In genomic region chrX:106995678-106996077, GRCh38 we compare ENCODE assay signal across 28 cellular contexts.
"Had no signal": no experiment of that assay in that cellular context is flagged by ENCODE, and none has a peak within 500 bp of the region (broad histone marks: within the 10 kb centered on the region; RNA-seq: fewer than 3 reads in every experiment).

No MANE protein-coding gene starts in this region.

- H3K4me2 ChIP-seq: neural progenitor cell, smooth muscle cell had no signal

- H3K4me1 ChIP-seq: neural progenitor cell, pancreas, psoas muscle, thyroid gland, tibial nerve, upper lobe of left lung had no signal

- H3K9me3 ChIP-seq: pancreas, psoas muscle, spleen, suprapubic skin, thoracic aorta, thyroid gland, tibial nerve, upper lobe of left lung had no signal

- ATAC-seq: naive thymus-derived CD4-positive, alpha-beta T cell; natural killer cell; pancreas; psoas muscle; right cardiac atrium; sciatic nerve; stimulated activated memory B cell treated with anti-CD40 and anti-IgM and Interleukin-4, amounts not matched to agents 10 μg/mL and 1 μg/mL and 100 μg/mL, for 72 hours; stimulated activated naive CD8-positive, alpha-beta T cell treated with anti-CD3 and anti-CD28 coated beads, Interleukin-15, amount 100 ng/mL, for 72 hours; stimulated activated naive CD8-positive, alpha-beta T cell treated with anti-CD3 and anti-CD28 coated beads, Interleukin-15, Interleukin-2, amounts not matched to agents 100 U/mL and 50 U/mL, for 24 hours had no signal

- H3K4me3 ChIP-seq: neural progenitor cell, pancreas, psoas muscle, skin epidermis, smooth muscle cell, spleen, suprapubic skin, thoracic aorta, thyroid gland, tibial nerve, upper lobe of left lung had no signal

- H3K9me3 Mint-ChIP-seq: natural killer cell; stimulated activated memory B cell treated with anti-CD40 and anti-IgM and Interleukin-4, amounts not matched to agents 10 μg/mL and 1 μg/mL and 100 μg/mL, for 72 hours; stimulated activated naive CD8-positive, alpha-beta T cell treated with anti-CD3 and anti-CD28 coated beads, Interleukin-15, amount 100 ng/mL, for 72 hours had no signal

- H2AFZ ChIP-seq: neural progenitor cell had no signal

- DNase-seq: naive thymus-derived CD4-positive, alpha-beta T cell; natural killer cell; pancreas; psoas muscle; right cardiac atrium; spleen; stimulated activated CD4-positive, alpha-beta T cell treated with anti-CD3 and anti-CD28 coated beads, Interleukin-12 subunit alpha, Interleukin-12 subunit beta, amount 100 ng/mL, for 4 hours; stimulated activated CD4-positive, alpha-beta T cell treated with anti-CD3 and anti-CD28 coated beads, Interleukin-1b, Interleukin-23, amount 100 ng/mL, for 48 hours; stimulated activated CD4-positive, alpha-beta T cell treated with anti-CD3 and anti-CD28 coated beads, Interleukin-4, amount 100 ng/mL, for 1 hour; stimulated activated CD4-positive, alpha-beta T cell treated with anti-CD3 and anti-CD28 coated beads, Interleukin-4, amount 100 ng/mL, for 4 hours; stimulated activated CD8-positive, alpha-beta memory T cell treated with anti-CD3 and anti-CD28 coated beads, Interleukin-4, amount 100 ng/mL, for 48 hours; stimulated activated naive CD4-positive, alpha-beta T cell; stimulated activated naive CD8-positive, alpha-beta T cell treated with anti-CD3 and anti-CD28 coated beads, Interleukin-15, amount 100 ng/mL, for 72 hours; stimulated activated naive CD8-positive, alpha-beta T cell treated with anti-CD3 and anti-CD28 coated beads, Interleukin-15, Interleukin-2, amounts not matched to agents 100 U/mL and 50 U/mL, for 24 hours; substantia nigra; thyroid gland; trophoblast cell; upper lobe of left lung had no signal

- H3K27ac Mint-ChIP-seq: naive thymus-derived CD4-positive, alpha-beta T cell; natural killer cell; nephron; neural progenitor cell; stimulated activated memory B cell treated with anti-CD40 and anti-IgM and Interleukin-4, amounts not matched to agents 10 μg/mL and 1 μg/mL and 100 μg/mL, for 72 hours; stimulated activated naive CD8-positive, alpha-beta T cell treated with anti-CD3 and anti-CD28 coated beads, Interleukin-15, amount 100 ng/mL, for 72 hours had no signal

- H3K4me3 Mint-ChIP-seq: naive thymus-derived CD4-positive, alpha-beta T cell; natural killer cell; nephron; neural progenitor cell; stimulated activated memory B cell treated with anti-CD40 and anti-IgM and Interleukin-4, amounts not matched to agents 10 μg/mL and 1 μg/mL and 100 μg/mL, for 72 hours; stimulated activated naive CD8-positive, alpha-beta T cell treated with anti-CD3 and anti-CD28 coated beads, Interleukin-15, amount 100 ng/mL, for 72 hours had no signal

- FAIRE-seq: pancreas, urothelium cell line had no signal

- H3K27ac ChIP-seq: neural progenitor cell, pancreas, psoas muscle, skin epidermis, spleen, suprapubic skin, thoracic aorta, thyroid gland, tibial nerve, upper lobe of left lung had no signal

- H3K27me3 Mint-ChIP-seq: naive thymus-derived CD4-positive, alpha-beta T cell; stimulated activated memory B cell treated with anti-CD40 and anti-IgM and Interleukin-4, amounts not matched to agents 10 μg/mL and 1 μg/mL and 100 μg/mL, for 72 hours; stimulated activated naive CD8-positive, alpha-beta T cell treated with anti-CD3 and anti-CD28 coated beads, Interleukin-15, amount 100 ng/mL, for 72 hours had no signal

- H3K9ac ChIP-seq: neural progenitor cell had no signal

- H3K36me3 ChIP-seq: neural progenitor cell, pancreas, spleen, thoracic aorta, thyroid gland, tibial nerve, upper lobe of left lung had no signal

- H3K27me3 ChIP-seq: pancreas, suprapubic skin, thyroid gland, tibial nerve, upper lobe of left lung had no signal

- H3K36me3 Mint-ChIP-seq: natural killer cell; stimulated activated memory B cell treated with anti-CD40 and anti-IgM and Interleukin-4, amounts not matched to agents 10 μg/mL and 1 μg/mL and 100 μg/mL, for 72 hours had no signal
